Comparison of ENCODE assay signal across 12 cellular contexts in genomic region chr19:30229524-30230174, GRCh38.
DNase-seq lines count a peak whose midpoint lies in the region; FAIRE-seq and TF ChIP-seq lines count a peak whose summit lies in the region.
"Had no signal": no experiment of that assay in that cellular context is flagged by ENCODE, and none has a peak within 500 bp of the region (broad histone marks: within the 10 kb centered on the region; RNA-seq: fewer than 3 reads in every experiment).

No MANE protein-coding gene starts in this region.

- H3K27me3 Mint-ChIP-seq in nephron (ENCODE audit: low read depth) (peaks cover 78% of the 10 kb centered on the region), Calu3 (ENCODE audit: unreplicated experiment) (peaks cover 45% of the 10 kb centered on the region)

- DNase-seq in AG10803 (ENCODE audit: low read depth): no peak
- DNase-seq in NCI-H1105 treated with DMSO at 0.1 percent for 48 hours (lab: John Stamatoyannopoulos, UW): peak; percentile 59
- DNase-seq in esophagus squamous epithelium (lab: John Stamatoyannopoulos, UW): no peak
- DNase-seq in EL: no peak
- DNase-seq in Calu3: no peak
- DNase-seq in HTR-8/SVneo (ENCODE audit: insufficient read length, low spot score): no peak
- no peak for DNase-seq in tibial artery
- DNase-seq: HCEC 1CT, SIG-M5, small intestine had no signal

- H3K27ac Mint-ChIP-seq in nephron (no peak overlapping the region), Calu3 (ENCODE audit: unreplicated experiment) (no peak overlapping the region)

- H3K27me3 ChIP-seq in esophagus squamous epithelium (peaks cover 0 to 96% (median 8%) of the 10 kb centered on the region in 4 donors), tibial artery (peaks cover 0 to 86% of the 10 kb centered on the region in 2 donors)

- H3K4me3 Mint-ChIP-seq in nephron (peak overlapping the region; percentile 70 to 79 (median 77)), Calu3 (ENCODE audit: low read depth, unreplicated experiment) (no peak overlapping the region)

- no peaks in the 10 kb centered on the region for H3K36me3 Mint-ChIP-seq in nephron (ENCODE audit: low read depth)
- H3K36me3 Mint-ChIP-seq in Calu3 (ENCODE audit: insufficient read depth, unreplicated experiment): peaks cover 12% of the 10 kb centered on the region

- H3K4me1 ChIP-seq in esophagus squamous epithelium (peaks cover 14 to 55% (median 16%) of the 10 kb centered on the region in 3 donors), tibial artery (peaks cover 0 to 42% (median 38%) of the 10 kb centered on the region in 4 donors)
- H3K4me1 ChIP-seq: BLaER1 had no signal

- intact Hi-C loops in esophagus squamous epithelium (cut with DNase I) (loop anchor here (10.0 kb wide), 1 partner anchor 425 kb away; no protein-coding TSS in a partner anchor), Calu3 (cut with micrococcal nuclease; ENCODE audit: unreplicated experiment) (no loop called here), tibial artery (cut with DNase I; ENCODE audit: low total_unique reads) (loop anchor here (10.0 kb wide), 1 partner anchor 425 kb away; no protein-coding TSS in a partner anchor)

- H3K36me3 ChIP-seq in esophagus squamous epithelium (no peaks in the 10 kb centered on the region), tibial artery (no peaks in the 10 kb centered on the region)
- H3K36me3 ChIP-seq: BLaER1 had no signal

- CTCF ChIA-PET in Calu3 (lab: Charles Lee): no interaction called here

- BruUV-seq in Calu3 (replicated peaks; lab: Mats Ljungman, UMichigan): no TSS peak

- H3K9me3 ChIP-seq in esophagus squamous epithelium: no peaks in the 10 kb centered on the region
- H3K9me3 ChIP-seq in tibial artery: no peaks in the 10 kb centered on the region

- no peak for TF ChIP-seq POLR2A in esophagus squamous epithelium (IDR thresholded peaks at IDR 0.05)

- H3K27ac ChIP-seq in esophagus squamous epithelium (peak overlapping the region in 3 of 4 donors; percentile 69 to 92 (median 86)), tibial artery (no peak overlapping the region)
- H3K27ac ChIP-seq: BLaER1 had no signal

- no peaks in the 10 kb centered on the region for H3K9me3 Mint-ChIP-seq in nephron
- peaks cover 5% of the 10 kb centered on the region for H3K9me3 Mint-ChIP-seq in Calu3 (ENCODE audit: low read depth, unreplicated experiment)

- FAIRE-seq in HTR-8/SVneo (lab: Jason Lieb, UNC): no peak
- FAIRE-seq: small intestine had no signal

- no peak for TF ChIP-seq CTCF in AG10803 (conservative IDR thresholded peaks at IDR 0.05; ENCODE audit: low read length)
- TF ChIP-seq CTCF in esophagus squamous epithelium (IDR thresholded peaks at IDR 0.05): no peak
- no peak for TF ChIP-seq CTCF in nephron (IDR thresholded peaks at IDR 0.05; ENCODE audit: unreplicated experiment in 3 of 3)
- no peak for TF ChIP-seq CTCF in Calu3 (IDR thresholded peaks at IDR 0.05; ENCODE audit: unreplicated experiment)
- no peak for TF ChIP-seq CTCF in tibial artery (IDR thresholded peaks at IDR 0.05)

- peak overlapping the region; percentile 77 for H3K4me3 ChIP-seq in AG10803 (ENCODE audit: low read length)
- H3K4me3 ChIP-seq in esophagus squamous epithelium: peak overlapping the region in 3 of 4 donors; percentile 46 to 87 (median 64)
- no peak overlapping the region for H3K4me3 ChIP-seq in tibial artery
- H3K4me3 ChIP-seq: BLaER1 had no signal

- H3K4me1 Mint-ChIP-seq in nephron (peaks cover 23% of the 10 kb centered on the region), Calu3 (ENCODE audit: low read depth, unreplicated experiment) (peaks cover 7% of the 10 kb centered on the region)

- 43 to 49% methylated on average over 7 of the region's 14 CpGs for WGBS in esophagus squamous epithelium, 2 donors

Comparison
In these comparisons a context has a peak if more than half of its experiments do, and no peak if none do; other contexts are left out.
1. H3K4me3 ChIP-seq: peak in AG10803 (single experiment) and esophagus squamous epithelium (3 of 4); none in tibial artery (0 of 2).
2. H3K27ac ChIP-seq: peak in esophagus squamous epithelium (3 of 4); none in tibial artery (0 of 2).